23 cellular contexts compared by ENCODE assay signal in genomic region chr3:178712247-178712646, GRCh38.
"Had no signal": no experiment of that assay in that cellular context is flagged by ENCODE, and none has a peak within 500 bp of the region (broad histone marks: within the 10 kb centered on the region; RNA-seq: fewer than 3 reads in every experiment).

No MANE protein-coding gene starts in this region.

- H3K36me3 Mint-ChIP-seq: natural killer cell; stimulated activated naive B cell treated with anti-CD40 and anti-IgM and Interleukin-4, amounts not matched to agents 10 μg/mL and 1 μg/mL and 100 μg/mL, for 72 hours had no signal

- H3K4me3 ChIP-seq: esophagus squamous epithelium, gastroesophageal sphincter, testis, vagina had no signal

- H3K4me1 ChIP-seq: testis had no signal

- H3K27me3 Mint-ChIP-seq: activated CD4-positive, alpha-beta memory T cell treated with anti-CD3 and anti-CD28 coated beads, Interleukin-2, amount 10 ng/mL, durations not matched to agents 7 days and 5 days; activated CD4-positive, alpha-beta T cell treated with anti-CD3 and anti-CD28 coated beads, Interleukin-2, amount 10 ng/mL, durations not matched to agents 24 days and 14 days; activated naive CD8-positive, alpha-beta T cell treated with anti-CD3 and anti-CD28 coated beads, Interleukin-2, amount 50 U/mL, for 24 hours; stimulated activated naive B cell treated with anti-CD40 and anti-IgM and Interleukin-4, amounts not matched to agents 10 μg/mL and 1 μg/mL and 100 μg/mL, for 72 hours had no signal

- H3K4me1 Mint-ChIP-seq: activated CD4-positive, alpha-beta memory T cell treated with anti-CD3 and anti-CD28 coated beads, Interleukin-2, amount 10 ng/mL, durations not matched to agents 7 days and 5 days; activated CD4-positive, alpha-beta T cell treated with anti-CD3 and anti-CD28 coated beads, Interleukin-2, amount 10 ng/mL, durations not matched to agents 24 days and 14 days; natural killer cell; stimulated activated naive B cell treated with anti-CD40 and anti-IgM and Interleukin-4, amounts not matched to agents 10 μg/mL and 1 μg/mL and 100 μg/mL, for 72 hours had no signal

- H3K4me3 Mint-ChIP-seq: activated CD4-positive, alpha-beta memory T cell treated with anti-CD3 and anti-CD28 coated beads, Interleukin-2, amount 10 ng/mL, durations not matched to agents 7 days and 5 days; activated CD4-positive, alpha-beta T cell treated with anti-CD3 and anti-CD28 coated beads, Interleukin-2, amount 10 ng/mL, durations not matched to agents 24 days and 14 days; activated naive CD8-positive, alpha-beta T cell treated with anti-CD3 and anti-CD28 coated beads, Interleukin-2, amount 50 U/mL, for 24 hours; activated T-helper 1 cell treated with anti-CD3 and anti-CD28 coated beads, Interleukin-12 subunit alpha, Interleukin-12 subunit beta, Interleukin-2, Interleukin-4 antibody, amounts not matched to agents 30 ng/mL and 10 ng/mL and 1 ng/mL, durations not matched to agents 14 hours and 24 hours and 36 hours; endodermal cell; natural killer cell; stimulated activated naive B cell treated with anti-CD40 and anti-IgM and Interleukin-4, amounts not matched to agents 10 μg/mL and 1 μg/mL and 100 μg/mL, for 72 hours had no signal

- H3K27ac Mint-ChIP-seq: activated CD4-positive, alpha-beta memory T cell treated with anti-CD3 and anti-CD28 coated beads, Interleukin-2, amount 10 ng/mL, durations not matched to agents 7 days and 5 days; activated CD4-positive, alpha-beta T cell treated with anti-CD3 and anti-CD28 coated beads, Interleukin-2, amount 10 ng/mL, durations not matched to agents 24 days and 14 days; activated naive CD8-positive, alpha-beta T cell treated with anti-CD3 and anti-CD28 coated beads, Interleukin-2, amount 50 U/mL, for 24 hours; activated T-helper 1 cell treated with anti-CD3 and anti-CD28 coated beads, Interleukin-12 subunit alpha, Interleukin-12 subunit beta, Interleukin-2, Interleukin-4 antibody, amounts not matched to agents 30 ng/mL and 10 ng/mL and 1 ng/mL, durations not matched to agents 14 hours and 24 hours and 36 hours; endodermal cell; natural killer cell; stimulated activated naive B cell treated with anti-CD40 and anti-IgM and Interleukin-4, amounts not matched to agents 10 μg/mL and 1 μg/mL and 100 μg/mL, for 72 hours had no signal

- H3K9me3 ChIP-seq: esophagus squamous epithelium, gastroesophageal sphincter, testis, vagina had no signal

- H3K36me3 ChIP-seq: esophagus squamous epithelium, gastroesophageal sphincter, vagina had no signal

- H3K27ac ChIP-seq: esophagus squamous epithelium, gastroesophageal sphincter, testis, vagina, VCaP had no signal

- ATAC-seq: activated CD4-positive, CD25-positive, alpha-beta regulatory T cell treated with anti-CD3 and anti-CD28 coated beads, Interleukin-2, amount 50 U/mL, for 24 hours; activated naive CD8-positive, alpha-beta T cell treated with anti-CD3 and anti-CD28 coated beads, Interleukin-2, amount 50 U/mL, for 24 hours; gastroesophageal sphincter; natural killer cell; stimulated activated naive B cell treated with anti-CD40 and anti-IgM and Interleukin-4, amounts not matched to agents 10 μg/mL and 1 μg/mL and 100 μg/mL, for 72 hours had no signal

- H3K9me3 Mint-ChIP-seq: activated CD4-positive, alpha-beta memory T cell treated with anti-CD3 and anti-CD28 coated beads, Interleukin-2, amount 10 ng/mL, durations not matched to agents 7 days and 5 days; activated naive CD8-positive, alpha-beta T cell treated with anti-CD3 and anti-CD28 coated beads, Interleukin-2, amount 50 U/mL, for 24 hours; activated T-helper 1 cell treated with anti-CD3 and anti-CD28 coated beads, Interleukin-12 subunit alpha, Interleukin-12 subunit beta, Interleukin-2, Interleukin-4 antibody, amounts not matched to agents 30 ng/mL and 10 ng/mL and 1 ng/mL, durations not matched to agents 14 hours and 24 hours and 36 hours; endodermal cell; stimulated activated naive B cell treated with anti-CD40 and anti-IgM and Interleukin-4, amounts not matched to agents 10 μg/mL and 1 μg/mL and 100 μg/mL, for 72 hours had no signal

- DNase-seq: activated CD4-positive, alpha-beta memory T cell treated with anti-CD3 and anti-CD28 coated beads, Interleukin-2, amount 10 ng/mL, durations not matched to agents 7 days and 5 days; activated CD4-positive, alpha-beta T cell treated with anti-CD3 and anti-CD28 coated beads, Interleukin-2, amount 10 ng/mL, durations not matched to agents 24 days and 14 days; activated gamma-delta T cell; activated naive CD4-positive, alpha-beta T cell treated with anti-CD3 and anti-CD28 coated beads, Interleukin-2, amount 50 U/mL, for 16 hours; activated naive CD8-positive, alpha-beta T cell treated with anti-CD3 and anti-CD28 coated beads, Interleukin-2, amount 50 U/mL, for 24 hours; cortex of kidney; endodermal cell; esophagus squamous epithelium; head of caudate nucleus; kidney; mammary epithelial cell; midbrain; natural killer cell; stimulated activated CD4-positive, alpha-beta T cell treated with anti-CD3 and anti-CD28 coated beads, Interleukin-2, amount 100 ng/mL, for 48 hours; stimulated activated CD8-positive, alpha-beta memory T cell treated with anti-CD3 and anti-CD28 coated beads, Interleukin-4, amount 100 ng/mL, for 48 hours; stimulated activated naive B cell treated with anti-CD40 and anti-IgM and Interleukin-4, amounts not matched to agents 10 μg/mL and 1 μg/mL and 100 μg/mL, for 72 hours; testis; trophoblast cell had no signal

- H3K27me3 ChIP-seq: esophagus squamous epithelium, gastroesophageal sphincter, testis, vagina had no signal
